9 cellular contexts compared by ENCODE assay signal in genomic region chr10:21517983-21518628, GRCh38. TPM values are rescaled to one million over a fixed set of nuclear protein-coding genes. Genes with fewer than 3 reads are reported as not detected.
DNase-seq lines count a peak whose midpoint lies in the region; TF ChIP-seq lines count a peak whose summit lies in the region.
"Had no signal": no experiment of that assay in that cellular context is flagged by ENCODE, and none has a peak within 500 bp of the region (broad histone marks: within the 10 kb centered on the region; RNA-seq: fewer than 3 reads in every experiment).

No MANE protein-coding gene starts in this region.

- intact Hi-C loops in transverse colon (cut with DNase I; ENCODE audit: low total_unique reads) (no loop called here), posterior cingulate gyrus (cut with DNase I) (no loop called here)

- H3K4me1 ChIP-seq in liver (ENCODE audit: control insufficient read depth in 4 of 4, insufficient read depth in 4 of 4, low read length in 3 of 4) (peaks cover 0 to 48% (median 37%) of the 10 kb centered on the region in 4 donors), transverse colon (peaks cover 5 to 46% (median 20%) of the 10 kb centered on the region in 4 donors)

- no peak for TF ChIP-seq POLR2A in transverse colon (IDR thresholded peaks at IDR 0.05)

- TF ChIP-seq CTCF in brain microvascular endothelial cell (IDR thresholded peaks at IDR 0.05; ENCODE audit: low read depth, low read length, missing control alignments) (no peak), liver (IDR thresholded peaks at IDR 0.05; ENCODE audit: low read depth, low read length, missing input control) (no peak), transverse colon (IDR thresholded peaks at IDR 0.05) (no peak)

- no peak for TF ChIP-seq EP300 in transverse colon (IDR thresholded peaks at IDR 0.05; ENCODE audit: low read depth)

- H3K27ac ChIP-seq in brain microvascular endothelial cell = peak overlapping the region; percentile 29
- H3K27ac ChIP-seq in liver (ENCODE audit: low read depth in 1 of 2, low read length in 2 of 2) = peak overlapping the region; percentile 73 to 77
- H3K27ac ChIP-seq in transverse colon = peak overlapping the region; percentile 66 to 85 (median 82)
- H3K27ac ChIP-seq: BLaER1 had no signal

- H3K9me3 ChIP-seq in liver (ENCODE audit: control insufficient read depth in 4 of 4, low read length in 3 of 4) (no peaks in the 10 kb centered on the region), transverse colon (no peaks in the 10 kb centered on the region)
- H3K9me3 ChIP-seq: BLaER1 had no signal

- DNase-seq in NCI-H2107 treated with DMSO at 0.1 percent for 48 hours (lab: John Stamatoyannopoulos, UW; ENCODE audit: unreplicated experiment) (peak; percentile 46), NCI-H2107 (lab: John Stamatoyannopoulos, UW) (no peak), NCI-H82 (lab: John Stamatoyannopoulos, UW) (peak; percentile 90), brain microvascular endothelial cell (no peak), transverse colon (no peak), T-helper 9 cell (no peak), posterior cingulate gyrus (no peak)

- H3K36me3 ChIP-seq in brain microvascular endothelial cell (replicated peaks) (no peaks in the 10 kb centered on the region), liver (ENCODE audit: control insufficient read depth in 4 of 4, insufficient read depth in 3 of 4, low read depth in 1 of 4, low read length in 3 of 4) (no peaks in the 10 kb centered on the region), transverse colon (no peaks in the 10 kb centered on the region)
- H3K36me3 ChIP-seq: BLaER1 had no signal

- WGBS in liver = 4% methylated on average over 17 of the region's 17 CpGs
- 4 to 6% methylated on average over 17 of the region's 17 CpGs for WGBS in transverse colon (ENCODE audit: low coverage in 1 of 2), 2 donors

- H3K27me3 ChIP-seq in brain microvascular endothelial cell (replicated peaks) = no peaks in the 10 kb centered on the region
- H3K27me3 ChIP-seq in liver (ENCODE audit: control insufficient read depth in 4 of 4, insufficient read depth in 4 of 4, low read length in 3 of 4) = no peaks in the 10 kb centered on the region
- H3K27me3 ChIP-seq in transverse colon = peaks cover 91% of the 10 kb centered on the region

- H3K4me3 ChIP-seq in brain microvascular endothelial cell (ENCODE audit: low read depth, low read length) (peak overlapping the region; percentile 68), liver (ENCODE audit: low read depth in 1 of 3, low read length in 3 of 3) (peak overlapping the region in 2 of 3 donors; percentile 69 to 84), transverse colon (peak overlapping the region in 3 of 4 donors; percentile 50 to 63 (median 58))

- peak overlapping the region; percentile 3 to 41 for H3K9ac ChIP-seq in liver (ENCODE audit: low read depth in 1 of 2, low read length in 2 of 2)
- H3K9ac ChIP-seq: BLaER1 had no signal

- in situ Hi-C loops in brain microvascular endothelial cell (cut with HindIII; ENCODE audit: low pct_ligation_motif_present, low sequenced_read_pairs) (loop anchor here (25.0 kb wide), 2 partner anchors 231 to 419 kb away; no protein-coding TSS in a partner anchor), transverse colon (cut with MboI; ENCODE audit: low pct_ligation_motif_present in 1 of 4, low pct_unique_long_range_greater_than_20kb in 1 of 4, low sequenced_read_pairs in 3 of 4) (loop anchor here in 1 of 4 donors (25.0 kb wide), 1 partner anchor 794 kb away; the partner anchor contains the start of genes BMI1 and COMMD3)

- no peak for TF ChIP-seq RAD21 in liver (IDR thresholded peaks at IDR 0.05)

TF ChIP-seq in liver, 16 proteins besides CTCF, POLR2A, EP300 and RAD21:
- TF ChIP-seq ZBTB33 (IDR thresholded peaks at IDR 0.05) (peak; percentile 25), EGR1 (IDR thresholded peaks at IDR 0.05; ENCODE audit: low read depth in 2 of 2) (no peak)

RNA-seq across cellular contexts. Expression of gene SKIDA1, which starts 7.4 kb away (rescaled TPM):
- total RNA-seq in liver = 1 to 10 TPM; 2.3 to 2.6 TPM
- under 1 TPM; 0.63 to 0.84 TPM for polyA plus RNA-seq in liver
- total RNA-seq in transverse colon = under 1 TPM in 2 of 4 donors, not detected in 2; 0.27 to 0.60 TPM

RNA-seq across cellular contexts. Expression of gene MLLT10, which starts 15.9 kb away (rescaled TPM):
- total RNA-seq in liver (10 to 100 TPM; 31.4 to 47.4 TPM), transverse colon (10 to 100 TPM; 12.0 to 43.0 (median 28.5) TPM)
- polyA plus RNA-seq in liver = 10 to 100 TPM; 11.9 to 13.9 TPM

Comparison
In these comparisons a context has a peak if more than half of its experiments do, and no peak if none do; other contexts are left out.
1. DNase-seq: peak in NCI-H2107 treated with DMSO at 0.1 percent for 48 hours (single experiment) and NCI-H82 (single experiment); none in NCI-H2107 (single experiment), brain microvascular endothelial cell (single experiment), transverse colon (single experiment), T-helper 9 cell (single experiment) and posterior cingulate gyrus (0 of 10).
2. H3K27ac ChIP-seq: peak in every context shown above with its lines; median percentile 82 in transverse colon; 75 in liver; 29 in brain microvascular endothelial cell.
3. Peak in every context shown above with its lines, with median percentiles within 50 percentile points of each other: H3K4me3 ChIP-seq.